ENCODE assay signal across 8 cellular contexts in the genomic region with DNA sequence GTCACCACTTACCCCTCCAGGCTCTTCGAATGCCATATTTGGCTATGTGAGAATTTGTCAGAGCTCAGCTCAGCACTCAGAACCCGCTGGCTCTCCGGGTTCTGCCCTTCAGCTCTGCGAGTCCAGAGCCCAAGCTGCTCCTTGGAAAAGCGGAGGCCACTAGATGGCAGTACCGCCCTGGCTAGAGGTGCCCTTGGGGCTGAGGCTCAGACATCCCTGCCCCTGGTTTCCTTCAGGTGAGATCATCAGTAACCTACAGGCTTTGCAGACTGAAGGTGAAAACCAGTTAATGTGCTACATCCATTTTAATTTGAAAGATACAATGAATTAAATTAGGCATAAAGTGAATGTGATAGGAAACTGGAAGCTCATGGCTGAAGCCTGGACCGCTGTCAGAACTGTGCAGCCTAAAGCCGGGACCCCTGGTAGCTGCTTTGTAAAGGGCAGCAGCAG.
DNase-seq lines count a peak whose midpoint lies in the region; ATAC-seq and TF ChIP-seq lines count a peak whose summit lies in the region.

No MANE protein-coding gene starts in this region.

- H3K27me3 ChIP-seq in OCI-LY1 (ENCODE audit: insufficient read depth, low read length) = no peaks in the 10 kb centered on the region
- peaks cover 0 to 1% (median 0%) of the 10 kb centered on the region in 3 experiments for H3K27me3 ChIP-seq in neuronal stem cell (ENCODE audit: control insufficient read depth in 3 of 3, insufficient read depth in 3 of 3, low read depth in 1 of 3, low read length in 3 of 3)
- H3K27me3 ChIP-seq in thyroid gland = no peaks in the 10 kb centered on the region

- H3K4ac ChIP-seq in neuronal stem cell (ENCODE audit: low read length) = no peak overlapping the region

- H3K27ac Mint-ChIP-seq in activated T-cell treated with anti-CD3 and anti-CD28 coated beads, Interleukin-2, amount 50 U/mL, for 72 hours = no peak overlapping the region

- H2BK12ac ChIP-seq in neuronal stem cell (ENCODE audit: low read length) = no peak overlapping the region

- no peaks in the 10 kb centered on the region for H3K9me3 Mint-ChIP-seq in activated T-cell treated with anti-CD3 and anti-CD28 coated beads, Interleukin-2, amount 50 U/mL, for 72 hours

- H3K79me1 ChIP-seq in neuronal stem cell (ENCODE audit: low read depth, low read length) = no peaks in the 10 kb centered on the region

- H3K4me3 ChIP-seq in OCI-LY1 (ENCODE audit: low read depth, low read length, poor library complexity, severe bottlenecking) = no peak overlapping the region
- no peak overlapping the region for H3K4me3 ChIP-seq in neuronal stem cell (ENCODE audit: low read length in 2 of 2)
- no peak overlapping the region for H3K4me3 ChIP-seq in thyroid gland (replicated peaks in 1 of 3)

- H3K36me3 Mint-ChIP-seq in activated T-cell treated with anti-CD3 and anti-CD28 coated beads, Interleukin-2, amount 50 U/mL, for 72 hours (ENCODE audit: insufficient read depth in 2 of 2) = no peaks in the 10 kb centered on the region

- no peaks in the 10 kb centered on the region for H3K79me2 ChIP-seq in OCI-LY1 (ENCODE audit: insufficient read depth, low read length)

- no peak overlapping the region for H2BK15ac ChIP-seq in neuronal stem cell (ENCODE audit: low read length)

- intact Hi-C loops in thyroid gland (cut with DNase I) = loop anchor here (5.0 kb wide), 1 partner anchor 403 kb away; no protein-coding TSS in a partner anchor

- H3K4me3 Mint-ChIP-seq in activated T-cell treated with anti-CD3 and anti-CD28 coated beads, Interleukin-2, amount 50 U/mL, for 72 hours = no peak overlapping the region

- H4K8ac ChIP-seq in neuronal stem cell (ENCODE audit: low read depth, low read length) = no peak overlapping the region

- no peaks in the 10 kb centered on the region for H3K4me1 Mint-ChIP-seq in activated T-cell treated with anti-CD3 and anti-CD28 coated beads, Interleukin-2, amount 50 U/mL, for 72 hours (ENCODE audit: low read depth)

- WGBS in neuronal stem cell (ENCODE audit: extremely low coverage in 2 of 2, insufficient read length in 2 of 2, insufficient replicate concordance in 1 of 2), 2 donors = no CpG with 5 or more reads among the region's 8 CpGs
- WGBS in thyroid gland, 2 donors = 36 to 37% methylated on average over 8 of the region's 8 CpGs

- H3K4me1 ChIP-seq in OCI-LY1 (ENCODE audit: insufficient read depth, low read length, severe bottlenecking) = no peaks in the 10 kb centered on the region
- peaks cover 2 to 18% of the 10 kb centered on the region in 2 donors for H3K4me1 ChIP-seq in neuronal stem cell (ENCODE audit: control insufficient read depth in 2 of 2, insufficient read depth in 1 of 2, low read depth in 1 of 2, low read length in 2 of 2)
- no peaks in the 10 kb centered on the region for H3K4me1 ChIP-seq in thyroid gland

- no peak overlapping the region for H4K91ac ChIP-seq in neuronal stem cell (ENCODE audit: low read depth, low read length, poor library complexity)

- no peaks in the 10 kb centered on the region for H3F3A ChIP-seq in OCI-LY1 (ENCODE audit: insufficient read depth, low read length)

- H3K36me3 ChIP-seq in OCI-LY1 (ENCODE audit: insufficient read depth, low read length) (no peaks in the 10 kb centered on the region), neuronal stem cell (replicated peaks in 1 of 2; ENCODE audit: control insufficient read depth in 2 of 2, insufficient read depth in 2 of 2, low read length in 2 of 2) (peaks cover 5 to 34% of the 10 kb centered on the region in 2 donors), thyroid gland (no peaks in the 10 kb centered on the region)

- peak; percentile 37 to 73 for DNase-seq in NCI-H524 (lab: John Stamatoyannopoulos, UW)
- DNase-seq in NCI-H524 treated with DMSO at 0.1 percent for 48 hours (lab: John Stamatoyannopoulos, UW) = no peak
- peak; percentile 77 for DNase-seq in HK-2 (ENCODE audit: unreplicated experiment)
- DNase-seq in activated T-cell treated with anti-CD3 and anti-CD28 coated beads, Interleukin-2, amount 50 U/mL, for 72 hours = peak; percentile 70 to 72
- DNase-seq in fibroblast of peridontal ligament (ENCODE audit: extremely low read depth) = peak; percentile 60
- peak; percentile 61 for DNase-seq in neuronal stem cell (ENCODE audit: low spot score)
- DNase-seq in thyroid gland = peak; percentile 81 to 87

- peaks cover 37% of the 10 kb centered on the region for H3K27me3 Mint-ChIP-seq in activated T-cell treated with anti-CD3 and anti-CD28 coated beads, Interleukin-2, amount 50 U/mL, for 72 hours (ENCODE audit: low read depth)

- no peak overlapping the region for H3K4me2 ChIP-seq in OCI-LY1 (ENCODE audit: low read length)
- no peak overlapping the region for H3K4me2 ChIP-seq in neuronal stem cell (ENCODE audit: insufficient read depth, low read length, poor library complexity, severe bottlenecking)

- H3K23ac ChIP-seq in neuronal stem cell (ENCODE audit: low read depth, low read length, poor library complexity) = no peak overlapping the region

- no peak overlapping the region for H2AK5ac ChIP-seq in neuronal stem cell (ENCODE audit: low read depth, low read length)

- no peak overlapping the region for H3K18ac ChIP-seq in neuronal stem cell (ENCODE audit: low read length)

- no peak overlapping the region for H2BK120ac ChIP-seq in neuronal stem cell (ENCODE audit: low read depth, low read length)

- H3K9me2 ChIP-seq in OCI-LY1 (ENCODE audit: low read depth, low read length) = no peaks in the 10 kb centered on the region

- H3K9ac ChIP-seq in OCI-LY1 (ENCODE audit: low read length) = no peak overlapping the region
- no peak overlapping the region for H3K9ac ChIP-seq in neuronal stem cell (ENCODE audit: low read depth, low read length, poor library complexity)

- TF ChIP-seq CTCF in OCI-LY1 (IDR thresholded peaks at IDR 0.05; ENCODE audit: low read length) (peak; percentile 77), thyroid gland (IDR thresholded peaks at IDR 0.05) (peak; percentile 50 to 91 (median 78))

- TF ChIP-seq POLR2A in thyroid gland (IDR thresholded peaks at IDR 0.05) = no peak

- H2BK5ac ChIP-seq in neuronal stem cell (ENCODE audit: low read length) = no peak overlapping the region

- H3K14ac ChIP-seq in neuronal stem cell (ENCODE audit: low read length) = no peak overlapping the region

- no peak overlapping the region for H3K27ac ChIP-seq in OCI-LY1 (ENCODE audit: low read depth, low read length, poor library complexity, severe bottlenecking)
- no peak overlapping the region for H3K27ac ChIP-seq in neuronal stem cell (replicated peaks; ENCODE audit: low read length)
- no peak overlapping the region for H3K27ac ChIP-seq in thyroid gland

- peak; percentile 72 to 76 for ATAC-seq in activated T-cell treated with anti-CD3 and anti-CD28 coated beads, Interleukin-2, amount 50 U/mL, for 72 hours (replicated peaks in 1 of 2)

- no peaks in the 10 kb centered on the region for H3K9me3 ChIP-seq in OCI-LY1 (ENCODE audit: low read length)
- H3K9me3 ChIP-seq in neuronal stem cell (replicated peaks in 1 of 2; ENCODE audit: control insufficient read depth in 2 of 2, insufficient read depth in 1 of 2, low read depth in 1 of 2, low read length in 2 of 2) = no peaks in the 10 kb centered on the region
- H3K9me3 ChIP-seq in thyroid gland = no peaks in the 10 kb centered on the region

- H4K20me1 ChIP-seq in OCI-LY1 (ENCODE audit: insufficient read depth, low read length) = no peaks in the 10 kb centered on the region

- H2AFZ ChIP-seq in OCI-LY1 (ENCODE audit: low read length) (no peak overlapping the region), neuronal stem cell (ENCODE audit: low read length) (no peak overlapping the region)
